Comparison of ENCODE assay signal across 8 cellular contexts in the genomic region with DNA sequence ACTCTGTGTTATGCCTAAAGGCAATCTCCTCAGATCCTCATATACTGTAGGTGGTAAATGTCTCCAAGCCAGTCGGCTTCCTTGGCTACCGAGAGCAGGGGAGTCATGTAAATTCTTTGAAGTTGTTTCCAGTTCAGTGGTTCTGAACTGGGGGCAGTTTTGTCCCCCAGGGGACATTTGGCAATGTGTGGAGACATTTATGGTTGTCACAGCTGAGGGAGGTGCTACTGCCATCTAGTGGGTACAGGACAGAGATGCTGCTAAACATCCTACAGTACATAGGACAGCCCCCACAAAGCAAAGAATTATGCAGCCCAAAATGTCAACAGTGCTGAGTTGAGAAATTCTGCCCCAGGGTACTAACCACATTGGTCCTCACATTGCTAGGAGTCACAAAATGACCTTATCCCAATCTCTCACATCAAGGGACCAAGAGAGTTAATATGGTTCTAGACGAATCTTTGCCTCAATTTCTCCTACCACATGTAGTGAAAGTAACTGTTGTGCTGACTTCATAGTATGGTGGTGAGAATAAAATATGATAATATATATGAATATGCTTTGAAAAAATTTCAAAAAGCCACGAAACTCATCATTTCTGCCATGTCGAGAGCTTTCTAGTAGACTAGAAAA.
DNase-seq lines count a peak whose midpoint lies in the region; ATAC-seq and TF ChIP-seq lines count a peak whose summit lies in the region.

No MANE protein-coding gene starts in this region.

- no peak overlapping the region for H4K5ac ChIP-seq in H9 (ENCODE audit: insufficient read length, low read depth, low read length)

- ATAC-seq in gastroesophageal sphincter = peak; percentile 41

- TF ChIP-seq EP300 in gastroesophageal sphincter (IDR thresholded peaks at IDR 0.05) = no peak

- H3K79me2 ChIP-seq in H9 (ENCODE audit: insufficient read depth, low read length) (no peaks in the 10 kb centered on the region), SU-DHL-6 (ENCODE audit: insufficient read depth, low read length) (no peaks in the 10 kb centered on the region)

- H3K36me3 Mint-ChIP-seq in H9 (ENCODE audit: insufficient read depth in 1 of 3, low read depth in 3 of 3) = peaks cover 0 to 6% (median 0%) of the 10 kb centered on the region in 3 experiments; a peak in 1 of 7 replicates
- no peaks in the 10 kb centered on the region for H3K36me3 Mint-ChIP-seq in immature natural killer cell

- no peak overlapping the region for H2AK5ac ChIP-seq in H9 (ENCODE audit: insufficient read length, low read length)

- H3K27me3 ChIP-seq in A673 (replicated peaks; ENCODE audit: insufficient read depth, low read depth, low read length, poor library complexity) = no peaks in the 10 kb centered on the region
- H3K27me3 ChIP-seq in GM06990 (replicated peaks; ENCODE audit: control insufficient read depth, insufficient read depth, low read length) = no peaks in the 10 kb centered on the region; the same call in 1 of the 2 replicates
- no peaks in the 10 kb centered on the region for H3K27me3 ChIP-seq in H9 (ENCODE audit: insufficient read depth, low read length)
- no peaks in the 10 kb centered on the region for H3K27me3 ChIP-seq in SU-DHL-6 (ENCODE audit: low read length)
- no peaks in the 10 kb centered on the region for H3K27me3 ChIP-seq in gastroesophageal sphincter

- no peak overlapping the region for H4K8ac ChIP-seq in H9 (replicated peaks; ENCODE audit: insufficient read length, low read depth, low read length)

- H2BK120ac ChIP-seq in H9 (ENCODE audit: low read depth, low read length, poor library complexity, severe bottlenecking) = no peak overlapping the region

- no peak overlapping the region for H2BK12ac ChIP-seq in H9 (ENCODE audit: insufficient read length, low read depth, low read length)

- POLR2A ChIA-PET in A673 (lab: Charles Lee; ENCODE audit: low non-redundant PET) = no interaction called here

- no TSS peak for BruUV-seq in A673 (replicated peaks; lab: Mats Ljungman, UMichigan)

- H3K9ac ChIP-seq in H9 (ENCODE audit: extremely low read depth, insufficient read length, low read length) (no peak overlapping the region), SU-DHL-6 (ENCODE audit: low read length) (no peak overlapping the region)

- CTCF ChIA-PET in A673 (lab: Charles Lee) = no interaction called here

- H3K4me1 ChIP-seq in A673 (ENCODE audit: insufficient read depth, low read length, poor library complexity, severe bottlenecking) = no peaks in the 10 kb centered on the region
- peaks cover 5% of the 10 kb centered on the region for H3K4me1 ChIP-seq in H9 (ENCODE audit: insufficient read depth, low read length)
- H3K4me1 ChIP-seq in gastroesophageal sphincter = no peaks in the 10 kb centered on the region

- no peaks in the 10 kb centered on the region for H3K79me1 ChIP-seq in H9 (ENCODE audit: insufficient read depth, low read depth, low read length, poor library complexity, severe bottlenecking)

- no peak overlapping the region for H3T11ph ChIP-seq in H9 (ENCODE audit: low read length)

- DNase-seq in A673 (ENCODE audit: low spot score) = peak; percentile 49
- peak; percentile 17 for DNase-seq in GM06990 (ENCODE audit: extremely low read depth, insufficient read length)
- peak; percentile 49 for DNase-seq in H9
- peak; percentile 33 for DNase-seq in KG1 (lab: John Stamatoyannopoulos, UW)
- no peak for DNase-seq in retinal pigment epithelial cell (ENCODE audit: low read depth)
- no peak for DNase-seq in immature natural killer cell

- H3K4me2 ChIP-seq in H9 (ENCODE audit: insufficient read depth, insufficient read length, low read length) (no peak overlapping the region), SU-DHL-6 (ENCODE audit: low read depth, low read length, poor library complexity, severe bottlenecking) (no peak overlapping the region)

- no peak overlapping the region for H3K4me3 Mint-ChIP-seq in H9
- no peak overlapping the region for H3K4me3 Mint-ChIP-seq in immature natural killer cell

- H3K18ac ChIP-seq in H9 (ENCODE audit: insufficient read length, low read depth, low read length) = no peak overlapping the region

- no peaks in the 10 kb centered on the region for H3K9me2 ChIP-seq in SU-DHL-6 (replicated peaks; ENCODE audit: insufficient read depth, low read length)

- H4K91ac ChIP-seq in H9 (ENCODE audit: insufficient read length, low read depth, low read length) = no peak overlapping the region

- TF ChIP-seq POLR2A in gastroesophageal sphincter (IDR thresholded peaks at IDR 0.05) = no peak

- no peaks in the 10 kb centered on the region for H3K27me3 Mint-ChIP-seq in H9 (ENCODE audit: low read depth)
- H3K27me3 Mint-ChIP-seq in immature natural killer cell (ENCODE audit: low read depth in 3 of 3) = peaks cover 0 to 1% (median 0%) of the 10 kb centered on the region in 3 donors

- H2BK5ac ChIP-seq in H9 (ENCODE audit: insufficient read length, low read length) = no peak overlapping the region

- TF ChIP-seq CTCF in A673 (conservative IDR thresholded peaks at IDR 0.05; ENCODE audit: low read depth, low read length) = peak; percentile 67
- TF ChIP-seq CTCF in GM06990 (IDR thresholded peaks at IDR 0.05; ENCODE audit: insufficient read depth, low read length, poor library complexity, severe bottlenecking) = peak; percentile 84
- TF ChIP-seq CTCF in H9 (conservative IDR thresholded peaks at IDR 0.05) = peak; percentile 87
- peak; percentile 48 for TF ChIP-seq CTCF in SU-DHL-6 (IDR thresholded peaks at IDR 0.05; ENCODE audit: insufficient read depth, low read length, poor library complexity, severe bottlenecking)
- TF ChIP-seq CTCF in gastroesophageal sphincter (IDR thresholded peaks at IDR 0.05) = peak in 3 of 4 experiments; percentile 8 to 53 (median 20)
- TF ChIP-seq CTCF in retinal pigment epithelial cell (conservative IDR thresholded peaks at IDR 0.05; ENCODE audit: low read depth, low read length) = peak; percentile 90

- peaks cover 38 to 46% of the 10 kb centered on the region in 2 experiments for H3K4me1 Mint-ChIP-seq in H9
- H3K4me1 Mint-ChIP-seq in immature natural killer cell = no peaks in the 10 kb centered on the region

- H3K14ac ChIP-seq in H9 (ENCODE audit: insufficient read depth, low read length) = no peak overlapping the region

- no peaks in the 10 kb centered on the region for H3K9me3 Mint-ChIP-seq in H9
- H3K9me3 Mint-ChIP-seq in immature natural killer cell = peaks cover 2 to 25% (median 6%) of the 10 kb centered on the region in 6 donors

- no peak overlapping the region for H2BK20ac ChIP-seq in H9 (ENCODE audit: low read depth, low read length, poor library complexity, severe bottlenecking)

- H2AFZ ChIP-seq in H9 (ENCODE audit: low read length) (no peak overlapping the region), SU-DHL-6 (ENCODE audit: low read depth, low read length, severe bottlenecking) (no peak overlapping the region)

- H3K4ac ChIP-seq in H9 (ENCODE audit: low read depth, low read length) = no peak overlapping the region

- H3F3A ChIP-seq in SU-DHL-6 (ENCODE audit: insufficient read depth) = no peaks in the 10 kb centered on the region; the same call in 1 of the 2 replicates

- no peak overlapping the region for H3K56ac ChIP-seq in H9 (ENCODE audit: insufficient read length, low read depth, low read length)

- no peak overlapping the region for H2BK15ac ChIP-seq in H9 (ENCODE audit: low read depth, low read length)

- intact Hi-C loops in A673 (cut with micrococcal nuclease; ENCODE audit: unreplicated experiment) = loop anchor here (2.0 to 10.0 kb wide), 3 partner anchors 224 to 374 kb away; no protein-coding TSS in a partner anchor

- peak overlapping the region in 1 of 3 experiments; percentile 49; a peak in 2 of 7 replicates for H3K27ac Mint-ChIP-seq in H9
- no peak overlapping the region for H3K27ac Mint-ChIP-seq in immature natural killer cell

- H3K23me2 ChIP-seq in H9 (ENCODE audit: insufficient read length, low read depth, low read length, poor library complexity, severe bottlenecking) = no peaks in the 10 kb centered on the region

- H4K20me1 ChIP-seq in H9 (ENCODE audit: control insufficient read depth, insufficient read depth, insufficient read length) (no peaks in the 10 kb centered on the region), SU-DHL-6 (ENCODE audit: low read depth, low read length) (no peaks in the 10 kb centered on the region)

- H3K36me3 ChIP-seq in A673 (ENCODE audit: insufficient read depth, low read length, poor library complexity, severe bottlenecking) = no peaks in the 10 kb centered on the region
- no peaks in the 10 kb centered on the region for H3K36me3 ChIP-seq in GM06990 (ENCODE audit: control insufficient read depth, insufficient read depth, low read length)
- H3K36me3 ChIP-seq in SU-DHL-6 (ENCODE audit: low read length) = no peaks in the 10 kb centered on the region
- no peaks in the 10 kb centered on the region for H3K36me3 ChIP-seq in gastroesophageal sphincter

- no peaks in the 10 kb centered on the region for H3K9me3 ChIP-seq in A673 (ENCODE audit: low read depth, low read length, poor library complexity, severe bottlenecking)
- no peaks in the 10 kb centered on the region for H3K9me3 ChIP-seq in H9 (ENCODE audit: control insufficient read depth, low read depth, low read length)
- no peaks in the 10 kb centered on the region for H3K9me3 ChIP-seq in SU-DHL-6 (ENCODE audit: insufficient read depth, low read length)
- H3K9me3 ChIP-seq in gastroesophageal sphincter = no peaks in the 10 kb centered on the region

- no CpG with 5 or more reads among the region's 5 CpGs for WGBS in H9 (ENCODE audit: extremely low coverage, insufficient read length, low lambda C conversion rate)
- WGBS in gastroesophageal sphincter (ENCODE audit: low coverage in 1 of 2), 2 donors = 25 to 36% methylated on average over 4 to 5 of the region's 5 CpGs

- H3K4me3 ChIP-seq in A673 (ENCODE audit: low read depth, low read length, poor library complexity, severe bottlenecking) (no peak overlapping the region), GM06990 (replicated peaks; ENCODE audit: low read depth, low read length) (no peak overlapping the region), SU-DHL-6 (ENCODE audit: insufficient read depth, low read length, poor library complexity, severe bottlenecking) (no peak overlapping the region), gastroesophageal sphincter (no peak overlapping the region), retinal pigment epithelial cell (ENCODE audit: low read length) (no peak overlapping the region)

- no peak overlapping the region for H3K27ac ChIP-seq in A673 (ENCODE audit: low read depth, low read length, poor library complexity, severe bottlenecking)
- no peak overlapping the region for H3K27ac ChIP-seq in H9 (ENCODE audit: insufficient read length, low read depth, low read length)
- no peak overlapping the region for H3K27ac ChIP-seq in SU-DHL-6 (ENCODE audit: low read depth, low read length)
- no peak overlapping the region for H3K27ac ChIP-seq in gastroesophageal sphincter

- no peak overlapping the region for H3K23ac ChIP-seq in H9 (ENCODE audit: insufficient read length, low read depth, low read length)

Comparison
In these comparisons a context has a peak if more than half of its experiments do, and no peak if none do; other contexts are left out.
1. DNase-seq: peak in A673 (single experiment), GM06990 (single experiment), H9 (single experiment) and KG1 (single experiment); none in retinal pigment epithelial cell (single experiment) and immature natural killer cell (0 of 3).
2. CTCF ChIP-seq: peak in every context shown above with its lines; median percentile 90 in retinal pigment epithelial cell; 87 in H9; 84 in GM06990; 67 in A673; 48 in SU-DHL-6; 20 in gastroesophageal sphincter.